In genomic region chr1:168763031-168763430, GRCh38 we compare ENCODE assay signal across 31 cellular contexts. TPM values are rescaled to one million over a fixed set of nuclear protein-coding genes. Genes with fewer than 3 reads are reported as not detected.
DNase-seq lines count a peak whose midpoint lies in the region; ATAC-seq, FAIRE-seq and TF ChIP-seq lines count a peak whose summit lies in the region.
"Had no signal": no experiment of that assay in that cellular context is flagged by ENCODE, and none has a peak within 500 bp of the region (broad histone marks: within the 10 kb centered on the region; RNA-seq: fewer than 3 reads in every experiment).

No MANE protein-coding gene starts in this region.

- no peaks in the 10 kb centered on the region for H3K4me1 ChIP-seq in astrocyte (ENCODE audit: insufficient read depth, low read length)
- H3K4me1 ChIP-seq: HAP-1, Peyer's patch, SJCRH30 had no signal

- no peak overlapping the region for H3K9ac ChIP-seq in astrocyte (ENCODE audit: low read length)

- no peaks in the 10 kb centered on the region for H3K27me3 Mint-ChIP-seq in astrocyte (ENCODE audit: low read depth, unreplicated experiment)
- H3K27me3 Mint-ChIP-seq: activated CD8-positive, alpha-beta T cell treated with anti-CD3 and anti-CD28 coated beads for 36 hours had no signal

- no peak overlapping the region for H3K4me3 ChIP-seq in astrocyte (ENCODE audit: insufficient read depth, low read depth, low read length)
- H3K4me3 ChIP-seq: esophagus muscularis mucosa, HAP-1, left ventricle myocardium inferior, Peyer's patch, sigmoid colon, SJCRH30, testis had no signal

- no peaks in the 10 kb centered on the region for H3K4me1 Mint-ChIP-seq in astrocyte (ENCODE audit: low read depth, unreplicated experiment)
- H3K4me1 Mint-ChIP-seq: CD14-positive monocyte had no signal

- no peak overlapping the region for H3K27ac ChIP-seq in astrocyte (ENCODE audit: low read depth, low read length)
- H3K27ac ChIP-seq: esophagus muscularis mucosa, left ventricle myocardium inferior, Peyer's patch, sigmoid colon, SJCRH30, testis had no signal

- H3K36me3 Mint-ChIP-seq in astrocyte (ENCODE audit: low read depth, unreplicated experiment), result no peaks in the 10 kb centered on the region
- H3K36me3 Mint-ChIP-seq: CD14-positive monocyte had no signal

- H3K27ac Mint-ChIP-seq in astrocyte (ENCODE audit: unreplicated experiment), result no peak overlapping the region
- H3K27ac Mint-ChIP-seq: activated CD8-positive, alpha-beta T cell treated with anti-CD3 and anti-CD28 coated beads for 36 hours; CD14-positive monocyte had no signal

- DNase-seq in stimulated activated CD4-positive, alpha-beta T cell treated with anti-CD3 and anti-CD28 coated beads, Interleukin-12 subunit alpha, Interleukin-12 subunit beta, amount 100 ng/mL, for 4 hours, result peak; percentile 12
- DNase-seq in stimulated activated CD4-positive, alpha-beta T cell treated with anti-CD3 and anti-CD28 coated beads, Interleukin-2, amount 100 ng/mL, for 48 hours, result no peak
- peak; percentile 2 for DNase-seq in astrocyte (ENCODE audit: low read depth)
- DNase-seq in putamen (ENCODE audit: low spot score), result peak; percentile 21
- DNase-seq in stimulated activated CD8-positive, alpha-beta memory T cell treated with anti-CD3 and anti-CD28 coated beads, Interleukin-4, amount 100 ng/mL, for 48 hours, result peak; percentile 30
- no peak for DNase-seq in islet precursor cell
- DNase-seq: activated CD8-positive, alpha-beta T cell treated with anti-CD3 and anti-CD28 coated beads for 36 hours; activated naive CD4-positive, alpha-beta T cell; amniotic stem cell; Calu3; DND-41; effector CD8-positive, alpha-beta T cell; KG1; left ventricle myocardium inferior; MM.1S; NCI-H2029; NCI-H226; NCI-H69; Peyer's patch; posterior cingulate gyrus; sigmoid colon; SJCRH30; stimulated activated naive CD4-positive, alpha-beta T cell; testis had no signal

- no peak overlapping the region for H3K4me3 Mint-ChIP-seq in astrocyte (ENCODE audit: unreplicated experiment)
- H3K4me3 Mint-ChIP-seq: activated CD8-positive, alpha-beta T cell treated with anti-CD3 and anti-CD28 coated beads for 36 hours; CD14-positive monocyte had no signal

- no peak overlapping the region for H2AFZ ChIP-seq in astrocyte (ENCODE audit: low read depth, low read length)

- no peak overlapping the region for H3K4me2 ChIP-seq in astrocyte (ENCODE audit: low read length)

- no peak for TF ChIP-seq CTCF in astrocyte (IDR thresholded peaks at IDR 0.05; ENCODE audit: insufficient read depth, low read depth, low read length)

- no peaks in the 10 kb centered on the region for H3K36me3 ChIP-seq in astrocyte (ENCODE audit: insufficient read depth, low read length)
- H3K36me3 ChIP-seq: esophagus muscularis mucosa, HAP-1, left ventricle myocardium inferior, Peyer's patch, sigmoid colon, SJCRH30 had no signal

- H4K20me1 ChIP-seq in astrocyte (ENCODE audit: insufficient read depth, low read length), result no peaks in the 10 kb centered on the region

- no peaks in the 10 kb centered on the region for H3K27me3 ChIP-seq in astrocyte (ENCODE audit: insufficient read depth, low read length)
- H3K27me3 ChIP-seq: esophagus muscularis mucosa, Peyer's patch, sigmoid colon, SJCRH30, testis had no signal

- ATAC-seq in GM18873 (IDR thresholded peaks at IDR 0.05; ENCODE audit: low FRiP score, unreplicated experiment), result no peak
- ATAC-seq: activated CD8-positive, alpha-beta T cell treated with anti-CD3 and anti-CD28 coated beads for 36 hours had no signal

- H3K79me2 ChIP-seq in astrocyte (ENCODE audit: insufficient read depth, low read length), result no peaks in the 10 kb centered on the region

- FAIRE-seq in astrocyte (lab: Jason Lieb, UNC), result no peak
- FAIRE-seq: frontal cortex, urothelium cell line had no signal

- no peaks in the 10 kb centered on the region for H3K9me3 ChIP-seq in astrocyte (ENCODE audit: insufficient read depth, low read depth, low read length)
- H3K9me3 ChIP-seq: esophagus muscularis mucosa, HAP-1, left ventricle myocardium inferior, Peyer's patch, sigmoid colon, SJCRH30, testis had no signal

- H3K9me3 Mint-ChIP-seq in astrocyte (ENCODE audit: unreplicated experiment), result no peaks in the 10 kb centered on the region
- H3K9me3 Mint-ChIP-seq: activated CD8-positive, alpha-beta T cell treated with anti-CD3 and anti-CD28 coated beads for 36 hours; CD14-positive monocyte had no signal

RNA-seq across cellular contexts. Expression of gene DPT, which starts 34.0 kb away (rescaled TPM):
- total RNA-seq in astrocyte, result not detected in 2 replicates
- total RNA-seq: activated CD8-positive, alpha-beta T cell treated with anti-CD3 and anti-CD28 coated beads for 36 hours; Calu3; myocyte; SJCRH30 had no signal

Comparison
In these comparisons a context has a peak if more than half of its experiments do, and no peak if none do; other contexts are left out.
1. DNase-seq: peak in stimulated activated CD4-positive, alpha-beta T cell treated with anti-CD3 and anti-CD28 coated beads, Interleukin-12 subunit alpha, Interleukin-12 subunit beta, amount 100 ng/mL, for 4 hours (single experiment), astrocyte (single experiment), putamen (single experiment) and stimulated activated CD8-positive, alpha-beta memory T cell treated with anti-CD3 and anti-CD28 coated beads, Interleukin-4, amount 100 ng/mL, for 48 hours (single experiment); none in stimulated activated CD4-positive, alpha-beta T cell treated with anti-CD3 and anti-CD28 coated beads, Interleukin-2, amount 100 ng/mL, for 48 hours (0 of 2) and islet precursor cell (single experiment).